Comparison of ENCODE assay signal across 19 cellular contexts in genomic region chr2:18998492-18998891, GRCh38.
DNase-seq lines count a peak whose midpoint lies in the region; ATAC-seq, FAIRE-seq and TF ChIP-seq lines count a peak whose summit lies in the region.
"Had no signal": no experiment of that assay in that cellular context is flagged by ENCODE, and none has a peak within 500 bp of the region (broad histone marks: within the 10 kb centered on the region; RNA-seq: fewer than 3 reads in every experiment).

No MANE protein-coding gene starts in this region.

- ATAC-seq in A549, result no peak
- ATAC-seq: HCT116 had no signal

- H3K36me3 Mint-ChIP-seq in activated CD4-positive, alpha-beta memory T cell treated with anti-CD3 and anti-CD28 coated beads, Interleukin-2, amount 10 ng/mL, durations not matched to agents 7 days and 5 days (ENCODE audit: low read depth), result no peaks in the 10 kb centered on the region
- H3K36me3 Mint-ChIP-seq: CD4-positive, alpha-beta memory T cell had no signal

- FAIRE-seq in A549 (lab: Jason Lieb, UNC), result peak; percentile 61
- FAIRE-seq: D721Med, GM18507, H54 had no signal

- H3K4me1 Mint-ChIP-seq in activated CD4-positive, alpha-beta memory T cell treated with anti-CD3 and anti-CD28 coated beads, Interleukin-2, amount 10 ng/mL, durations not matched to agents 7 days and 5 days, result no peaks in the 10 kb centered on the region
- H3K4me1 Mint-ChIP-seq: CD4-positive, alpha-beta memory T cell had no signal

- no peak overlapping the region for H3K27ac ChIP-seq in A549
- H3K27ac ChIP-seq: 22Rv1, C4-2B, GM23248, HL-60 had no signal

- no peak for TF ChIP-seq EP300 in A549 (IDR thresholded peaks at IDR 0.05)

- no peak for TF ChIP-seq CTCF in A549 (IDR thresholded peaks at IDR 0.05)

- POLR2A ChIA-PET in A549 (lab: Yijun Ruan, JAX), result no interaction called here
- POLR2A ChIA-PET in activated CD4-positive, alpha-beta memory T cell treated with anti-CD3 and anti-CD28 coated beads, Interleukin-2, amount 10 ng/mL, durations not matched to agents 7 days and 5 days (lab: Charles Lee), result no interaction called here

- no peaks in the 10 kb centered on the region for H3K27me3 ChIP-seq in adipocyte (replicated peaks; ENCODE audit: control insufficient read depth, insufficient read depth, low read length)

- H3K4me3 ChIP-seq in A549, result no peak overlapping the region
- H3K4me3 ChIP-seq in adipocyte (ENCODE audit: low read length), result no peak overlapping the region
- H3K4me3 ChIP-seq: GM23248 had no signal

- DNase-seq in A549 (ENCODE audit: low read depth in 1 of 2, low spot score in 1 of 2), result no peak
- peak; percentile 48 for DNase-seq in EL
- peak; percentile 25 for DNase-seq in adipocyte (ENCODE audit: low read depth)
- peak; percentile 49 for DNase-seq in left kidney (ENCODE audit: low read depth, low spot score)
- DNase-seq in activated CD4-positive, alpha-beta memory T cell treated with anti-CD3 and anti-CD28 coated beads, Interleukin-2, amount 10 ng/mL, durations not matched to agents 7 days and 5 days, result no peak
- no peak for DNase-seq in NCI-H187 (lab: John Stamatoyannopoulos, UW)
- DNase-seq in GF-D8 (lab: John Stamatoyannopoulos, UW), result no peak
- no peak for DNase-seq in nucleus accumbens (lab: John Stamatoyannopoulos, UW)
- DNase-seq: CD4-positive, alpha-beta memory T cell; DMS153; DMS79 treated with DMSO at 0.1 percent for 48 hours; GM23248 had no signal

- no peak overlapping the region for H3K27ac Mint-ChIP-seq in activated CD4-positive, alpha-beta memory T cell treated with anti-CD3 and anti-CD28 coated beads, Interleukin-2, amount 10 ng/mL, durations not matched to agents 7 days and 5 days
- H3K27ac Mint-ChIP-seq: CD4-positive, alpha-beta memory T cell had no signal

- no peak overlapping the region for H3K9ac ChIP-seq in adipocyte (ENCODE audit: low read length)
- H3K9ac ChIP-seq: GM23248 had no signal

- H3K9me3 Mint-ChIP-seq in activated CD4-positive, alpha-beta memory T cell treated with anti-CD3 and anti-CD28 coated beads, Interleukin-2, amount 10 ng/mL, durations not matched to agents 7 days and 5 days, result no peaks in the 10 kb centered on the region
- H3K9me3 Mint-ChIP-seq: CD4-positive, alpha-beta memory T cell had no signal

- no peak overlapping the region for H3K4me2 ChIP-seq in A549

- H3K4me1 ChIP-seq in A549 (peaks cover 6% of the 10 kb centered on the region; the same call in 1 of the 3 replicates), adipocyte (ENCODE audit: control insufficient read depth, insufficient read depth, low read length) (peaks cover 24% of the 10 kb centered on the region)

- H3K36me3 ChIP-seq in adipocyte (ENCODE audit: control insufficient read depth, insufficient read depth, low read length, severe bottlenecking), result no peaks in the 10 kb centered on the region

- H3K9me3 ChIP-seq in A549, result no peaks in the 10 kb centered on the region
- H3K9me3 ChIP-seq in adipocyte (ENCODE audit: control insufficient read depth, low read length), result no peaks in the 10 kb centered on the region

- H3K27me3 Mint-ChIP-seq in activated CD4-positive, alpha-beta memory T cell treated with anti-CD3 and anti-CD28 coated beads, Interleukin-2, amount 10 ng/mL, durations not matched to agents 7 days and 5 days, result no peaks in the 10 kb centered on the region
- H3K27me3 Mint-ChIP-seq: CD4-positive, alpha-beta memory T cell had no signal

- H3K4me3 Mint-ChIP-seq in activated CD4-positive, alpha-beta memory T cell treated with anti-CD3 and anti-CD28 coated beads, Interleukin-2, amount 10 ng/mL, durations not matched to agents 7 days and 5 days, result no peak overlapping the region
- H3K4me3 Mint-ChIP-seq: CD4-positive, alpha-beta memory T cell had no signal

- WGBS in A549 (ENCODE audit: missing lambda C conversion rate), result 59% methylated on average over 1 of the region's 1 CpG

- TF ChIP-seq POLR2A in A549 (IDR thresholded peaks at IDR 0.05; ENCODE audit: low read length), result no peak

- no peak for TF ChIP-seq RAD21 in A549 (conservative IDR thresholded peaks at IDR 0.05 in 1 of 2, IDR thresholded peaks at IDR 0.05 in 1 of 2)

- CTCF ChIA-PET in A549 (lab: Yijun Ruan, JAX), result no interaction called here
- CTCF ChIA-PET in activated CD4-positive, alpha-beta memory T cell treated with anti-CD3 and anti-CD28 coated beads, Interleukin-2, amount 10 ng/mL, durations not matched to agents 7 days and 5 days (lab: Charles Lee), result no interaction called here

TF ChIP-seq in A549, 52 proteins besides CTCF, POLR2A, EP300 and RAD21:
- TF ChIP-seq SMC3 (IDR thresholded peaks at IDR 0.05) (no peak), PHF8 (IDR thresholded peaks at IDR 0.05; ENCODE audit: borderline replicate concordance, low read depth) (no peak), FOSL2 (IDR thresholded peaks at IDR 0.05) (no peak), FOSL2 (CRISPR knock-in tag; IDR thresholded peaks at IDR 0.05) (no peak), HOXB13 (CRISPR knock-in tag; IDR thresholded peaks at IDR 0.05; ENCODE audit: low read depth) (no peak), NR3C1 (IDR thresholded peaks at IDR 0.05) (no peak), USF2 (IDR thresholded peaks at IDR 0.05) (no peak), JUN (IDR thresholded peaks at IDR 0.05) (no peak), KDM5A (IDR thresholded peaks at IDR 0.05) (no peak), EHMT2 (IDR thresholded peaks at IDR 0.05; ENCODE audit: low read depth) (no peak), HDAC2 (IDR thresholded peaks at IDR 0.05) (no peak), KDM1A (IDR thresholded peaks at IDR 0.05; ENCODE audit: low read depth) (no peak), NPAS2 (CRISPR knock-in tag; IDR thresholded peaks at IDR 0.05; ENCODE audit: borderline replicate concordance) (no peak), JUNB (IDR thresholded peaks at IDR 0.05) (no peak)

Comparison
In these comparisons a context has a peak if more than half of its experiments do, and no peak if none do; other contexts are left out.
1. DNase-seq: peak in EL (single experiment), adipocyte (single experiment) and left kidney (single experiment); none in A549 (0 of 2), activated CD4-positive, alpha-beta memory T cell treated with anti-CD3 and anti-CD28 coated beads, Interleukin-2, amount 10 ng/mL, durations not matched to agents 7 days and 5 days (single experiment), NCI-H187 (0 of 2), GF-D8 (single experiment) and nucleus accumbens (0 of 56).